Comparison of ENCODE assay signal across 8 cellular contexts in the genomic region with DNA sequence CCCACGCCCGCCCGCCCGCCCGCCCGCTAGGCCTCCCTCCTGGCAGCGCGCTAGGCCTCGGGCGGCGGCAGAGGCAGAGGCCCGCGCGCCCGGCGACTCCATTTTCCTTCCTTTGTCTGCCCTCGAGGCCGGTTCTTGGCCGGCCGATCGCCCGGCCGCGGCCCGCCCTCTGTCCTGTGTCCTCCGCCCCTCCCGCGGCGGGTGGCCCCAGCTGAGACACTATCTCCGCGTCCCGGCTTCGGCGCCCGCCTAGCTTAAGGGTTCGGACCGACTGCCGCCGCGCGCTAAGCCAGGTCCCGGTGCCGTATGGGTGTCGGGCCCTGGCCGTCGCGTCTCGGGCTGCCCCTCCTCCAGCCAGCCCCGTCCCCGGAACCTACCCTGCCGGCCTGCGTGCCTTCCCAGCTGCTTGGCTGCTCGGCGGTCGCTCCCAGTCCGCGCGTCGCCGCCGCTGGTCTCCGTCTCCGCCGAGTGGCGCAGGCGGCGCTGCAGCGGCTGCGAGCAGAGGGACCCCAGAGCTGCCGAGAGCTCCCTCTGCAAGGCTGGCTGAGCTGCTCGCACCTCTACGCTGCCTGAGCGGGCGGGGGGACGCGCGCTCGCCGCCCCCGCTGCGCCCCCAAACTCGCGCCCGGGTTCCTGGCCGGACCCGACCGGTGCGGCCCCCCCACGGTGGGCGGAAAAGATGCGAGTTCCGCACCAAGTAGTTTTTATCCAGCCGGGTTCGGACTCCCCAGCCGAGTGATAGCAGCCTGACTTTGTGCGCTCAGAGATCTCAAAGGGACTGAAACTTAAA. TPM values are rescaled to one million over a fixed set of nuclear protein-coding genes. Genes with fewer than 3 reads are reported as not detected.
DNase-seq lines count a peak whose midpoint lies in the region; ATAC-seq, FAIRE-seq and TF ChIP-seq lines count a peak whose summit lies in the region.

No MANE protein-coding gene starts in this region.

- no peak for TF ChIP-seq RAD21 in GM12878 (IDR thresholded peaks at IDR 0.05; ENCODE audit: insufficient read depth, low read depth, low read length)

- H3K4me3 ChIP-seq in GM12878 (peak overlapping the region; percentile 97), iPS-18a (ENCODE audit: low read length) (peak overlapping the region; percentile 97), skeletal muscle satellite cell (ENCODE audit: low read length) (peak overlapping the region; percentile 99)

- H3K27ac ChIP-seq in GM12878 (ENCODE audit: control insufficient read depth, insufficient read depth) (peak overlapping the region; percentile 76), iPS-18a (ENCODE audit: low read length) (peak overlapping the region; percentile 95)

- peak; percentile 18 for ATAC-seq in GM19467 (IDR thresholded peaks at IDR 0.05; ENCODE audit: unreplicated experiment)
- peak; percentile 38 for ATAC-seq in GM12878

- under 1% methylated on average over 62 of the region's 96 CpGs for WGBS in GM12878 (ENCODE audit: insufficient coverage, insufficient replicate concordance, low lambda C conversion rate, missing lambda C conversion rate)

- H3K4me1 ChIP-seq in GM12878 (ENCODE audit: control insufficient read depth, insufficient read depth, low read length) (peaks cover 15% of the 10 kb centered on the region), iPS-18a (ENCODE audit: control insufficient read depth, low read depth, low read length) (peaks cover 7% of the 10 kb centered on the region), skeletal muscle satellite cell (ENCODE audit: control insufficient read depth, insufficient read depth, low read length) (peaks cover 18% of the 10 kb centered on the region)

- no peaks in the 10 kb centered on the region for H4K20me1 ChIP-seq in GM12878 (ENCODE audit: control insufficient read depth, insufficient read depth)

- in situ Hi-C loops in GM12878 (cut with MboI): no loop called here

- peaks cover 67% of the 10 kb centered on the region for H3K79me2 ChIP-seq in GM12878 (ENCODE audit: control insufficient read depth, insufficient read depth, low read length)

- H3K4me3 Mint-ChIP-seq in T-helper 2 cell treated with Interferon-gamma antibody and Interleukin-4, amounts not matched to agents 5 μg/mL and 100 μg/mL, for 36 hours: peak overlapping the region; percentile 94

- H3K36me3 ChIP-seq in GM12878 (ENCODE audit: control insufficient read depth in 2 of 2, insufficient read depth in 2 of 2, low read length in 1 of 2) (no peaks in the 10 kb centered on the region), iPS-18a (ENCODE audit: control insufficient read depth, low read depth, low read length) (no peaks in the 10 kb centered on the region), skeletal muscle satellite cell (ENCODE audit: insufficient read depth, low read length) (no peaks in the 10 kb centered on the region)

- peaks cover 14% of the 10 kb centered on the region for H3K36me3 Mint-ChIP-seq in T-helper 2 cell treated with Interferon-gamma antibody and Interleukin-4, amounts not matched to agents 5 μg/mL and 100 μg/mL, for 36 hours (ENCODE audit: low read depth)

- H3K9me3 Mint-ChIP-seq in T-helper 2 cell treated with Interferon-gamma antibody and Interleukin-4, amounts not matched to agents 5 μg/mL and 100 μg/mL, for 36 hours: no peaks in the 10 kb centered on the region

- H2AFZ ChIP-seq in GM12878 (ENCODE audit: control insufficient read depth, low read depth, low read length): peak overlapping the region; percentile 74

- RAD21 ChIA-PET in GM12878 (lab: Charles Lee; ENCODE audit: unreplicated experiment): interaction anchor here (1.0 to 6.3 kb wide), 9 partner anchors 12 to 97 kb away, joined by 3 to 50 read pairs (median 9); a partner anchor contains a TSS

- H3K4me2 ChIP-seq in GM12878 (ENCODE audit: control insufficient read depth, insufficient read depth): 0 out of 2 replicates have a peak overlapping the region, but pooled peaks have one; percentile 78
- H3K4me2 ChIP-seq in skeletal muscle satellite cell (ENCODE audit: low read length): peak overlapping the region; percentile 91

- H3K27me3 ChIP-seq in GM12878 (replicated peaks in 1 of 2; ENCODE audit: control insufficient read depth in 2 of 2, insufficient read depth in 2 of 2, low read length in 1 of 2) (no peaks in the 10 kb centered on the region), iPS-18a (ENCODE audit: control insufficient read depth, insufficient read depth, low read length) (no peaks in the 10 kb centered on the region), skeletal muscle satellite cell (ENCODE audit: control insufficient read depth, insufficient read depth, low read length) (no peaks in the 10 kb centered on the region)

- CTCF ChIA-PET in GM12878 (lab: Yijun Ruan, JAX): interaction anchor here (0.7 to 5.6 kb wide), 17 partner anchors 12 to 105 kb away, joined by 3 to 77 read pairs (median 5); a partner anchor contains a TSS

- peak; percentile 43 for DNase-seq in DMS153 (lab: John Stamatoyannopoulos, UW)
- peak; percentile 48 for DNase-seq in HT1080 (ENCODE audit: low read depth)
- peak; percentile 51 for DNase-seq in T-helper 2 cell treated with Interferon-gamma antibody and Interleukin-4, amounts not matched to agents 5 μg/mL and 100 μg/mL, for 36 hours (ENCODE audit: low spot score)
- DNase-seq in GM12878 (ENCODE audit: low read depth, low spot score): no peak
- no peak for DNase-seq in NCI-H2196 treated with DMSO at 0.1 percent for 48 hours (lab: John Stamatoyannopoulos, UW; ENCODE audit: unreplicated experiment)

- H3K9me3 ChIP-seq in GM12878 (replicated peaks; ENCODE audit: control insufficient read depth, insufficient read depth, low read length): no peaks in the 10 kb centered on the region
- H3K9me3 ChIP-seq in iPS-18a (ENCODE audit: control insufficient read depth, low read depth, low read length): no peaks in the 10 kb centered on the region
- no peaks in the 10 kb centered on the region for H3K9me3 ChIP-seq in skeletal muscle satellite cell (replicated peaks; ENCODE audit: low read length)

- POLR2A ChIA-PET in GM12878 (lab: Charles Lee): interaction anchor here (0.6 to 3.9 kb wide), 13 partner anchors 10 to 699 kb away, joined by 3 to 25 read pairs (median 4); a partner anchor contains a TSS

- H3K27ac Mint-ChIP-seq in T-helper 2 cell treated with Interferon-gamma antibody and Interleukin-4, amounts not matched to agents 5 μg/mL and 100 μg/mL, for 36 hours: peak overlapping the region; percentile 94

- no peak for TF ChIP-seq EP300 in GM12878 (IDR thresholded peaks at IDR 0.05; ENCODE audit: borderline replicate concordance in 1 of 2, control insufficient read depth in 1 of 2, low read depth in 2 of 2, low read length in 2 of 2)

- SMC1A ChIA-PET in GM12878 (lab: Charles Lee; ENCODE audit: uncharacterized antibody, unreplicated experiment): interaction anchor here (0.9 to 2.8 kb wide), 5 partner anchors 10 to 82 kb away, joined by 3 to 19 read pairs (median 13); a partner anchor contains a TSS

- TF ChIP-seq CTCF in GM12878 (IDR thresholded peaks at IDR 0.05 in 2 of 3, conservative IDR thresholded peaks at IDR 0.05 in 1 of 3; ENCODE audit: control insufficient read depth in 2 of 3, extremely low read depth in 1 of 3, insufficient read depth in 1 of 3, low read depth in 3 of 3, low read length in 3 of 3): peak in 2 of 3 experiments; percentile 30 to 39; a peak in 2 of 6 replicates

- intact Hi-C loops in GM12878 (cut with micrococcal nuclease; ENCODE audit: unreplicated experiment): loop anchor here (1.0 to 2.0 kb wide), 5 partner anchors 16 to 284 kb away; a partner anchor contains a TSS

- H3K9ac ChIP-seq in GM12878 (ENCODE audit: control insufficient read depth, insufficient read depth, low read length) (peak overlapping the region; percentile 76), iPS-18a (ENCODE audit: low read length) (peak overlapping the region; percentile 98), skeletal muscle satellite cell (ENCODE audit: low read depth, low read length) (peak overlapping the region; percentile 100)

- BruUV-seq in GM12878 (replicated peaks; lab: Mats Ljungman, UMichigan): no TSS peak

- TF ChIP-seq POLR2A in GM12878 (IDR thresholded peaks at IDR 0.05; ENCODE audit: low read depth, low read length): peak; percentile 92

- peaks cover 38% of the 10 kb centered on the region for H3K4me1 Mint-ChIP-seq in T-helper 2 cell treated with Interferon-gamma antibody and Interleukin-4, amounts not matched to agents 5 μg/mL and 100 μg/mL, for 36 hours (ENCODE audit: low read depth)

- FAIRE-seq in GM12878 (lab: Jason Lieb, UNC): no peak

- H3K27me3 Mint-ChIP-seq in T-helper 2 cell treated with Interferon-gamma antibody and Interleukin-4, amounts not matched to agents 5 μg/mL and 100 μg/mL, for 36 hours (ENCODE audit: low read depth): no peaks in the 10 kb centered on the region

RNA-seq across cellular contexts. Expression of a gene that starts 0.8 kb away (rescaled TPM):
- 44.4 and 53.8 TPM in 2 replicates for total RNA-seq in HT1080 (2014; rRNA removed; shearing (Covaris generic))
- polyA plus RNA-seq in HT1080 (2015; cell fraction: cytosol; rRNA removed): 35.9 and 41.1 TPM in 2 replicates
- 48.9 and 49.9 TPM in 2 replicates for polyA plus RNA-seq in HT1080 (2015; cell fraction: nucleus; rRNA removed)
- total RNA-seq in GM12878 (2013; cell fraction: nucleolus; rRNA removed): 33.8 and 38.5 TPM in 2 replicates
- total RNA-seq in GM12878 (2014; rRNA removed) (36.7 and 37.3 TPM in 2 replicates), GM12878 (2014; rRNA removed; fragmentation: Illumina TruSeq; extraction: Trizol) (43.8 and 47.9 TPM in 2 replicates), GM12878 (2021) (42.7 and 43.6 TPM in 2 replicates)
- 20.5 TPM for polyA plus RNA-seq in GM12878 (2011; ENCODE audit: low read depth)
- polyA plus RNA-seq in GM12878 (2011; rRNA removed) (36.1 and 40.1 TPM in 2 replicates), GM12878 (2014; fragmentation: Illumina TruSeq; extraction: Trizol) (52.8 and 55.0 TPM in 2 replicates), GM12878 (2014; fragmentation: Nextera tagmentation; extraction: Ambion mirVana) (10 to 100 TPM in 1 of 2 experiments, 1 to 10 TPM in 1; 9.1 to 18.3 TPM), GM12878 (2014; rRNA removed) (34.7 and 35.8 TPM in 2 replicates), GM12878 (2016; fragmentation: Nextera tagmentation; extraction: Ambion mirVana) (10 to 100 TPM; 47.5 to 51.6 TPM)
- polyA plus RNA-seq in GM12878 (2011; cell fraction: cytosol; rRNA removed): 30.9 and 31.3 TPM in 2 replicates
- 20.5 and 25.6 TPM in 2 replicates for polyA plus RNA-seq in GM12878 (2011; cell fraction: nucleus; rRNA removed)
- polyA plus RNA-seq in GM12878 (2012): 23.4 and 27.5 TPM in 2 replicates
- 47.4 and 57.4 TPM in 2 replicates for polyA minus RNA-seq in GM12878 (2011; rRNA and poly(A)+ RNA removed)
- polyA minus RNA-seq in GM12878 (2011; cell fraction: cytosol; rRNA and poly(A)+ RNA removed): 18.8 and 22.7 TPM in 2 replicates
- polyA minus RNA-seq in GM12878 (2011; cell fraction: nucleus; rRNA and poly(A)+ RNA removed): 10.6 and 22.3 TPM in 2 replicates
- total RNA-seq in skeletal muscle satellite cell (2012; rRNA removed): 18.1 and 21.3 TPM in 2 replicates

RNA-seq across cellular contexts. Expression of a gene that starts 34.5 kb away (rescaled TPM):
- 17.2 and 18.2 TPM in 2 replicates for total RNA-seq in HT1080 (2014; rRNA removed; shearing (Covaris generic))
- polyA plus RNA-seq in HT1080 (2015; cell fraction: cytosol; rRNA removed): 32.3 and 34.9 TPM in 2 replicates
- polyA plus RNA-seq in HT1080 (2015; cell fraction: nucleus; rRNA removed): 53.8 and 54.0 TPM in 2 replicates
- 30.2 and 35.1 TPM in 2 replicates for total RNA-seq in GM12878 (2013; cell fraction: nucleolus; rRNA removed)
- 5.2 and 7.0 TPM in 2 replicates for total RNA-seq in GM12878 (2014; rRNA removed)
- 2.6 and 2.8 TPM in 2 replicates for total RNA-seq in GM12878 (2014; rRNA removed; fragmentation: Illumina TruSeq; extraction: Trizol)
- 28.5 and 37.0 TPM in 2 replicates for total RNA-seq in GM12878 (2021)
- polyA plus RNA-seq in GM12878 (2011; ENCODE audit: low read depth): 6.2 TPM
- polyA plus RNA-seq in GM12878 (2011; rRNA removed): 1.2 and 2.0 TPM in 2 replicates
- polyA plus RNA-seq in GM12878 (2011; cell fraction: cytosol; rRNA removed): 1.1 and 1.9 TPM in 2 replicates
- polyA plus RNA-seq in GM12878 (2011; cell fraction: nucleus; rRNA removed): 23.0 and 23.5 TPM in 2 replicates
- 21.5 and 24.4 TPM in 2 replicates for polyA plus RNA-seq in GM12878 (2012)
- polyA plus RNA-seq in GM12878 (2014; fragmentation: Illumina TruSeq; extraction: Trizol): 7.0 and 7.9 TPM in 2 replicates
- polyA plus RNA-seq in GM12878 (2014; fragmentation: Nextera tagmentation; extraction: Ambion mirVana): under 1 TPM; 0.13 to 0.47 TPM
- 10.5 and 11.6 TPM in 2 replicates for polyA plus RNA-seq in GM12878 (2014; rRNA removed)
- polyA plus RNA-seq in GM12878 (2016; fragmentation: Nextera tagmentation; extraction: Ambion mirVana): 10 to 100 TPM; 12.9 to 15.9 TPM
- polyA minus RNA-seq in GM12878 (2011; rRNA and poly(A)+ RNA removed): 2.4 and 3.7 TPM in 2 replicates
- polyA minus RNA-seq in GM12878 (2011; cell fraction: cytosol; rRNA and poly(A)+ RNA removed): 3.3 and 3.7 TPM in 2 replicates
- 6.7 and 6.8 TPM in 2 replicates for polyA minus RNA-seq in GM12878 (2011; cell fraction: nucleus; rRNA and poly(A)+ RNA removed)
- total RNA-seq in skeletal muscle satellite cell (2012; rRNA removed): 20.8 and 27.7 TPM in 2 replicates

Comparison
In these comparisons a context has a peak if more than half of its experiments do, and no peak if none do; other contexts are left out.
1. DNase-seq: peak in DMS153 (single experiment), HT1080 (single experiment) and T-helper 2 cell treated with Interferon-gamma antibody and Interleukin-4, amounts not matched to agents 5 μg/mL and 100 μg/mL, for 36 hours (single experiment); none in GM12878 (single experiment) and NCI-H2196 treated with DMSO at 0.1 percent for 48 hours (single experiment).
2. Peak in every context shown above with its lines, with median percentiles within 50 percentile points of each other: H3K4me3 ChIP-seq and H3K9ac ChIP-seq.